32 cellular contexts compared by ENCODE assay signal in the genomic region with DNA sequence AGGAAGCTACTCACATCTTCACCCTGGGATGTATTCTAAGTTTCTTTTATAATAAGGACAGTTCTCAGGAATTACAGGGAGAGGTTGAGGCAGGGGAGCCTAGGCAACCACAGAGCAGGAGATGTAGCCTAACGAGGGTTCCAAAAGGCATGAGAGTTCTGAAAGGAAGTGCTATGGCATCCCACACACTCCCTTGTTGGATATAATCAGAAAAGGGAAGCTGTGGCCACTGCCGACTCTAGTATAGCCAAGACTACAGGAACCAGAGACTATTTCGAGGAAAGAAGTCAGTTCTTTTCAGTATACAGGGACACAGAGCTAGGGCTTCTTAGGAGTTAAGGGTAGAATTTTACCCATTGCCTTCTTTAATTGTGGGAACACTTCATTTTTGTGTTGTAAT. TPM values are rescaled to one million over a fixed set of nuclear protein-coding genes. Genes with fewer than 3 reads are reported as not detected.
"Had no signal": no experiment of that assay in that cellular context is flagged by ENCODE, and none has a peak within 500 bp of the region (broad histone marks: within the 10 kb centered on the region; RNA-seq: fewer than 3 reads in every experiment).

No MANE protein-coding gene starts in this region.

- DNase-seq: activated CD4-positive, alpha-beta T cell treated with anti-CD3 and anti-CD28 coated beads for 36 hours; activated CD4-positive, alpha-beta T cell treated with anti-CD3 and anti-CD28 coated beads, Interleukin-2, amount 50 U/mL, for 4 hours; activated CD4-positive, CD25-positive, alpha-beta regulatory T cell; activated effector memory CD4-positive, alpha-beta T cell treated with Interleukin-2 at 50 U/mL for 16 hours; activated naive CD4-positive, alpha-beta T cell treated with Interleukin-2 at 50 U/mL for 16 hours; activated naive CD8-positive, alpha-beta T cell treated with anti-CD3 and anti-CD28 coated beads, Interleukin-2, amount 10 ng/mL, durations not matched to agents 7 days and 5 days; activated T-cell treated with anti-CD3 and anti-CD28 coated beads for 4 hours; activated T-cell treated with anti-CD3 and anti-CD28 coated beads, Interleukin-2, amount 50 U/mL, for 72 hours; dorsolateral prefrontal cortex; effector memory CD8-positive, alpha-beta T cell; erythroblast; gastrocnemius medialis; glutamatergic neuron; left ventricle myocardium inferior; mammary epithelial cell; naive B cell; nucleus accumbens; pancreas; psoas muscle; stimulated activated CD4-positive, alpha-beta T cell treated with anti-CD3 and anti-CD28 coated beads, Interleukin-1b, Interleukin-23, amount 100 ng/mL, for 48 hours; stimulated activated CD4-positive, alpha-beta T cell treated with anti-CD3 and anti-CD28 coated beads, Interleukin-4, amount 100 ng/mL, for 4 hours; stimulated activated CD8-positive, alpha-beta memory T cell treated with anti-CD3 and anti-CD28 coated beads, Interleukin-4, amount 100 ng/mL, for 48 hours; stimulated activated naive CD8-positive, alpha-beta T cell treated with anti-CD3 and anti-CD28 coated beads, Interleukin-15, amount 100 ng/mL, for 72 hours; substantia nigra; T-helper 1 cell had no signal

- H3K27ac Mint-ChIP-seq: activated CD4-positive, alpha-beta T cell treated with anti-CD3 and anti-CD28 coated beads for 36 hours; activated naive CD8-positive, alpha-beta T cell treated with anti-CD3 and anti-CD28 coated beads, Interleukin-2, amount 10 ng/mL, durations not matched to agents 7 days and 5 days; activated T-cell treated with anti-CD3 and anti-CD28 coated beads, Interleukin-2, amount 50 U/mL, for 72 hours; brain; effector memory CD8-positive, alpha-beta T cell; mesothelial cell of epicardium; naive B cell; stimulated activated memory B cell treated with anti-CD40 and anti-IgM and Interleukin-4, amounts not matched to agents 10 μg/mL and 1 μg/mL and 100 μg/mL, for 72 hours; stimulated activated naive CD8-positive, alpha-beta T cell treated with anti-CD3 and anti-CD28 coated beads, Interleukin-15, amount 100 ng/mL, for 72 hours; T-helper 2 cell treated with Interferon-gamma antibody and Interleukin-4, amounts not matched to agents 5 μg/mL and 100 μg/mL, for 36 hours; type B pancreatic cell had no signal

- H3K36me3 Mint-ChIP-seq: activated naive CD8-positive, alpha-beta T cell treated with anti-CD3 and anti-CD28 coated beads, Interleukin-2, amount 10 ng/mL, durations not matched to agents 7 days and 5 days; stimulated activated memory B cell treated with anti-CD40 and anti-IgM and Interleukin-4, amounts not matched to agents 10 μg/mL and 1 μg/mL and 100 μg/mL, for 72 hours; type B pancreatic cell had no signal

- H3K4me3 Mint-ChIP-seq: activated CD4-positive, alpha-beta T cell treated with anti-CD3 and anti-CD28 coated beads for 36 hours; activated naive CD8-positive, alpha-beta T cell treated with anti-CD3 and anti-CD28 coated beads, Interleukin-2, amount 10 ng/mL, durations not matched to agents 7 days and 5 days; activated T-cell treated with anti-CD3 and anti-CD28 coated beads, Interleukin-2, amount 50 U/mL, for 72 hours; brain; effector memory CD8-positive, alpha-beta T cell; mesothelial cell of epicardium; naive B cell; stimulated activated memory B cell treated with anti-CD40 and anti-IgM and Interleukin-4, amounts not matched to agents 10 μg/mL and 1 μg/mL and 100 μg/mL, for 72 hours; stimulated activated naive CD8-positive, alpha-beta T cell treated with anti-CD3 and anti-CD28 coated beads, Interleukin-15, amount 100 ng/mL, for 72 hours; T-helper 2 cell treated with Interferon-gamma antibody and Interleukin-4, amounts not matched to agents 5 μg/mL and 100 μg/mL, for 36 hours; type B pancreatic cell had no signal

- H3K4me1 Mint-ChIP-seq: activated CD4-positive, alpha-beta T cell treated with anti-CD3 and anti-CD28 coated beads for 36 hours; activated naive CD8-positive, alpha-beta T cell treated with anti-CD3 and anti-CD28 coated beads, Interleukin-2, amount 10 ng/mL, durations not matched to agents 7 days and 5 days; brain; mesothelial cell of epicardium; naive B cell; stimulated activated memory B cell treated with anti-CD40 and anti-IgM and Interleukin-4, amounts not matched to agents 10 μg/mL and 1 μg/mL and 100 μg/mL, for 72 hours; stimulated activated naive CD8-positive, alpha-beta T cell treated with anti-CD3 and anti-CD28 coated beads, Interleukin-15, amount 100 ng/mL, for 72 hours had no signal

- ATAC-seq: activated CD4-positive, alpha-beta T cell treated with anti-CD3 and anti-CD28 coated beads for 36 hours; activated T-cell treated with anti-CD3 and anti-CD28 coated beads, Interleukin-2, amount 50 U/mL, for 72 hours; effector memory CD8-positive, alpha-beta T cell; gastrocnemius medialis; psoas muscle; stimulated activated memory B cell treated with anti-CD40 and anti-IgM and Interleukin-4, amounts not matched to agents 10 μg/mL and 1 μg/mL and 100 μg/mL, for 72 hours; stimulated activated naive CD8-positive, alpha-beta T cell treated with anti-CD3 and anti-CD28 coated beads, Interleukin-15, amount 100 ng/mL, for 72 hours had no signal

RNA-seq across cellular contexts. Expression of gene PRR15, which starts 11.0 kb away (rescaled TPM):
- total RNA-seq: activated CD4-positive, alpha-beta T cell treated with anti-CD3 and anti-CD28 coated beads for 36 hours; activated naive CD8-positive, alpha-beta T cell treated with anti-CD3 and anti-CD28 coated beads, Interleukin-2, amount 10 ng/mL, durations not matched to agents 7 days and 5 days; activated T-cell treated with anti-CD3 and anti-CD28 coated beads, Interleukin-2, amount 50 U/mL, for 72 hours; ascending aorta; cerebellum; left ventricle myocardium inferior had no signal
